Comparison of ENCODE assay signal across 1 cellular context in the genomic region with DNA sequence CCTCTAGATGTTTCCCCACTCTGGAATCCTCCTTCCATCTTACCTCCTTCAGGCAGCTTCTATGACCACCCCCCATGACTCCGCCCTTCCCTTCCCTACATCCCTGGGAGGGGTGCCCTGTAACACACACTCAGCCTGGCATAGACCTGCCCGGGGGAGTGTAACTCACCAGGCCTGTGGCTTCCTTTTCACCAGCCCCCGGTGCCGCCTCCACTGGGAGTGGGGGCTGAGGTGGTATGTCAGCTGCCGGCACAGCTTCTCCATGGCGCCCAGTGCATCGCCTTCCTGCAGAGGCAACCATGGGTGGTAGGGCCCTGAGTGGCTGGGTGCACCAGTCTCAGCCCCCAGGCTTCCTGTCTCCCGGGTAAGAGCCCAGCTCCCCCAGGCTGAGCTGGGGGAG.
TF ChIP-seq lines count a peak whose summit lies in the region.

No MANE protein-coding gene starts in this region.

TF ChIP-seq in HCT116, 20 proteins besides CTCF, POLR2A, EP300 and RAD21 (continued from another document):
- TF ChIP-seq, protein P1, sequence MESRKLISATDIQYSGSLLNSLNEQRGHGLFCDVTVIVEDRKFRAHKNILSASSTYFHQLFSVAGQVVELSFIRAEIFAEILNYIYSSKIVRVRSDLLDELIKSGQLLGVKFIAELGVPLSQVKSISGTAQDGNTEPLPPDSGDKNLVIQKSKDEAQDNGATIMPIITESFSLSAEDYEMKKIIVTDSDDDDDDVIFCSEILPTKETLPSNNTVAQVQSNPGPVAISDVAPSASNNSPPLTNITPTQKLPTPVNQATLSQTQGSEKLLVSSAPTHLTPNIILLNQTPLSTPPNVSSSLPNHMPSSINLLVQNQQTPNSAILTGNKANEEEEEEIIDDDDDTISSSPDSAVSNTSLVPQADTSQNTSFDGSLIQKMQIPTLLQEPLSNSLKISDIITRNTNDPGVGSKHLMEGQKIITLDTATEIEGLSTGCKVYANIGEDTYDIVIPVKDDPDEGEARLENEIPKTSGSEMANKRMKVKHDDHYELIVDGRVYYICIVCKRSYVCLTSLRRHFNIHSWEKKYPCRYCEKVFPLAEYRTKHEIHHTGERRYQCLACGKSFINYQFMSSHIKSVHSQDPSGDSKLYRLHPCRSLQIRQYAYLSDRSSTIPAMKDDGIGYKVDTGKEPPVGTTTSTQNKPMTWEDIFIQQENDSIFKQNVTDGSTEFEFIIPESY (IDR thresholded peaks at IDR 0.05; ENCODE audit: extremely low read depth, insufficient replicate concordance, low read length), result no peak
- TF ChIP-seq SP1 (IDR thresholded peaks at IDR 0.05; ENCODE audit: low read depth) (no peak), ZNF274 (IDR thresholded peaks at IDR 0.05; ENCODE audit: low read depth, low read length) (no peak), CEBPB (IDR thresholded peaks at IDR 0.05; ENCODE audit: low read depth) (no peak)
- TF ChIP-seq, protein P2, sequence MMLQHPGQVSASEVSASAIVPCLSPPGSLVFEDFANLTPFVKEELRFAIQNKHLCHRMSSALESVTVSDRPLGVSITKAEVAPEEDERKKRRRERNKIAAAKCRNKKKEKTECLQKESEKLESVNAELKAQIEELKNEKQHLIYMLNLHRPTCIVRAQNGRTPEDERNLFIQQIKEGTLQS (IDR thresholded peaks at IDR 0.05), result no peak
